In the genomic region with DNA sequence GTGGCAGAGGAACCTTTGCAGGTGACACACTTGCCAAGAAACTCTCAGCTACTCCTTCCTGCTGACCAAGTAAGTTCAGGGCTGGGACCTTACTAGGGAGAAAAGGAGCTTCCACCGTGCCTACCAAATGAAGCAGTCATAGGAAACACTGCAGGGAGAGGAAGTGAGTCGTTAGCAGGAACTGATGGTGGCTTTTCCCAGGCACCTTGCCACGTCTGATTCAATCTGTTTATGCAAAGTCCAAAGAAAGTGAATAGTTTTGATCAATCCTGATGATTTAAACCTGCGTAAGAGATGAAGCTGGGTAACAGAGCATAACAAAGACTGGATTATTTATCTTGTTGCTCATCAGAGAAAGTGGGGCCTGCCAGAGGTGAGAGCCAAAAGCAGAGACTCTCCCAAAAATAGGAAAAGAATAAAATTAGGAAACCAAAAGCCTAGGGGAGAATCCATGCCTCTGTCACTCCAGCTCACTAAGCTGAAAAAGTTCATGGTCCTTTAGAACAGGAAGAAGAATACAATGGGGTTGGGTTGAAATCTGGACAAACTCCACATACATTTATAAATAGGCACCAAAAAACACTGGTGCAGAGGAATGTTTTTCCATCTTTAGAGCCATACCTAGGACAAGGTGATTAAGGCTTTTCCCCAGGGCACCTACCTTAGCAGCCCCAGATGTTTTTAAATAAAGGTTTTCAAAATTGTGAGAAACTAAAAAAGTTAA, we compare ENCODE assay signal across 9 cellular contexts. TPM values are rescaled to one million over a fixed set of nuclear protein-coding genes. Genes with fewer than 3 reads are reported as not detected.
A peak's percentile ranks its signal among the peaks of the same experiment; 100 is the strongest.
DNase-seq lines count a peak whose midpoint lies in the region; ATAC-seq and TF ChIP-seq lines count a peak whose summit lies in the region.
"Had no signal": no experiment of that assay in that cellular context is flagged by ENCODE, and none has a peak within 500 bp of the region (broad histone marks: within the 10 kb centered on the region; RNA-seq: fewer than 3 reads in every experiment).

No MANE protein-coding gene starts in this region.

- H3K4me1 ChIP-seq in adrenal gland (replicated peaks in 1 of 2) (peaks cover 5 to 16% of the 10 kb centered on the region in 2 donors), thyroid gland (peaks cover 22 to 39% of the 10 kb centered on the region in 2 donors)

- intact Hi-C loops in adrenal gland (cut with DNase I), result no loop called here
- intact Hi-C loops in thyroid gland (cut with DNase I), result no loop called here

- no peak overlapping the region for H3K4me3 ChIP-seq in adrenal gland
- no peak overlapping the region for H3K4me3 ChIP-seq in thyroid gland (replicated peaks in 1 of 3)

- H3K9me3 ChIP-seq in adrenal gland (replicated peaks in 1 of 3) (no peaks in the 10 kb centered on the region), thyroid gland (no peaks in the 10 kb centered on the region)

- H3K36me3 ChIP-seq in adrenal gland (replicated peaks in 1 of 2) (no peaks in the 10 kb centered on the region), thyroid gland (no peaks in the 10 kb centered on the region)

- no peak for ATAC-seq in GM21786 (IDR thresholded peaks at IDR 0.05; ENCODE audit: unreplicated experiment)

- WGBS in adrenal gland, 4 donors, result 18 to 40% (median 32%) methylated on average over 4 of the region's 4 CpGs
- 22 to 50% methylated on average over 4 of the region's 4 CpGs for WGBS in thyroid gland, 2 donors

- TF ChIP-seq POLR2A in adrenal gland (IDR thresholded peaks at IDR 0.05) (no peak), thyroid gland (IDR thresholded peaks at IDR 0.05) (no peak)

- peak overlapping the region in 2 of 5 donors; percentile 58 to 59 for H3K27ac ChIP-seq in adrenal gland
- peak overlapping the region; percentile 29 to 78 (median 66) for H3K27ac ChIP-seq in thyroid gland

- peak; percentile 42 for DNase-seq in NOMO-1 treated with DMSO at 0.1 percent for 48 hours (lab: John Stamatoyannopoulos, UW; ENCODE audit: unreplicated experiment)
- no peak for DNase-seq in NOMO-1 treated with dmso at 0.1 percent for 144 hours (lab: John Stamatoyannopoulos, UW; ENCODE audit: unreplicated experiment)
- peak in 6 of 7 donors; percentile 41 to 73 (median 54) for DNase-seq in adrenal gland
- DNase-seq in iPS DF 19.7 (ENCODE audit: low read depth, low spot score), result peak; percentile 17
- no peak for DNase-seq in thyroid gland
- DNase-seq in stimulated activated naive CD4-positive, alpha-beta T cell (lab: John Stamatoyannopoulos, UW), result no peak
- no peak for DNase-seq in superior temporal gyrus (ENCODE audit: extremely low spot score)

- no peaks in the 10 kb centered on the region for H3K27me3 ChIP-seq in adrenal gland
- no peaks in the 10 kb centered on the region for H3K27me3 ChIP-seq in thyroid gland

- no peak for TF ChIP-seq CTCF in adrenal gland (IDR thresholded peaks at IDR 0.05)
- TF ChIP-seq CTCF in thyroid gland (IDR thresholded peaks at IDR 0.05), result no peak

RNA-seq across cellular contexts. Expression of gene PFDN1, which starts 9.3 kb away (rescaled TPM):
- 100 to 1,000 TPM in 2 of 8 donors, 10 to 100 TPM in 6; 49.1 to 194 (median 74.1) TPM for total RNA-seq in adrenal gland
- polyA plus RNA-seq in adrenal gland, result 100 to 1,000 TPM in 1 of 3 donors, 10 to 100 TPM in 2; 68.1 to 130 (median 97.5) TPM
- total RNA-seq in thyroid gland, result 100 to 1,000 TPM in 1 of 4 donors, 10 to 100 TPM in 3; 58.2 to 106 (median 87.8) TPM

RNA-seq across cellular contexts. Expression of gene HBEGF, which starts 34.2 kb away (rescaled TPM):
- total RNA-seq in adrenal gland (1 to 10 TPM in 7 of 8 donors, under 1 TPM in 1; 0.54 to 9.8 (median 5.0) TPM), thyroid gland (10 to 100 TPM in 3 of 4 donors, 1 to 10 TPM in 1; 5.8 to 13.0 (median 12.6) TPM)
- polyA plus RNA-seq in adrenal gland, result 1 to 10 TPM; 3.0 to 6.2 (median 5.6) TPM

RNA-seq across cellular contexts. Expression of gene SLC4A9, which starts 47.8 kb away (rescaled TPM):
- total RNA-seq in adrenal gland (not detected), thyroid gland (under 1 TPM in 3 of 4 donors, not detected in 1; 0.29 to 0.45 (median 0.29) TPM)
- under 1 TPM in 2 of 3 donors, not detected in 1; 0.13 to 0.32 TPM for polyA plus RNA-seq in adrenal gland
- total RNA-seq: B cell had no signal

Comparison
In these comparisons a context has a peak if more than half of its experiments do, and no peak if none do; other contexts are left out.
1. DNase-seq: peak in NOMO-1 treated with DMSO at 0.1 percent for 48 hours (single experiment), adrenal gland (6 of 7) and iPS DF 19.7 (single experiment); none in NOMO-1 treated with dmso at 0.1 percent for 144 hours (single experiment), thyroid gland (0 of 2), stimulated activated naive CD4-positive, alpha-beta T cell (0 of 6) and superior temporal gyrus (single experiment).